ENCODE assay signal across 8 cellular contexts in genomic region chr11:3947084-3947483, GRCh38.
DNase-seq lines count a peak whose midpoint lies in the region; ATAC-seq and TF ChIP-seq lines count a peak whose summit lies in the region.

No MANE protein-coding gene starts in this region.

- no peaks in the 10 kb centered on the region for H3K27me3 ChIP-seq in spleen (replicated peaks in 1 of 7)

- 0 to 5% (median 0%) methylated on average over 1 of the region's 1 CpG for WGBS in spleen, 5 donors

- peak overlapping the region; percentile 71 to 94 (median 88) for H3K27ac ChIP-seq in spleen

- H3K36me3 ChIP-seq in spleen = no peaks in the 10 kb centered on the region

- ATAC-seq in HG03108 (IDR thresholded peaks at IDR 0.05; ENCODE audit: unreplicated experiment) (peak; percentile 80), HG03045 (IDR thresholded peaks at IDR 0.05; ENCODE audit: unreplicated experiment) (no peak)
- ATAC-seq in activated CD4-positive, CD25-positive, alpha-beta regulatory T cell treated with anti-CD3 and anti-CD28 coated beads, Interleukin-2, amount 50 U/mL, for 24 hours = peak; percentile 67 to 68

- H3K4me1 ChIP-seq in spleen = peaks cover 76 to 100% (median 96%) of the 10 kb centered on the region in 6 donors

- peak in 2 of 3 donors; percentile 26 to 42 for TF ChIP-seq POLR2A in spleen (IDR thresholded peaks at IDR 0.05)

- H3K9me3 ChIP-seq in spleen = no peaks in the 10 kb centered on the region

- peak overlapping the region in 4 of 8 donors; percentile 7 to 56 (median 13) for H3K4me3 ChIP-seq in spleen

- intact Hi-C loops in spleen (cut with DNase I; ENCODE audit: low total_unique reads) = loop anchor here (5.0 to 10.0 kb wide), 2 partner anchors 90 to 118 kb away; partner anchors contain the start of gene STIM1

- TF ChIP-seq CTCF in spleen (IDR thresholded peaks at IDR 0.05 in 8 of 11, conservative IDR thresholded peaks at IDR 0.05 in 3 of 11) = no peak

- DNase-seq in stimulated activated CD4-positive, alpha-beta T cell treated with anti-CD3 and anti-CD28 coated beads, Interleukin-15, amount 100 ng/mL, for 48 hours (ENCODE audit: low read depth in 2 of 2) = peak; percentile 20 to 22
- no peak for DNase-seq in stimulated activated CD4-positive, alpha-beta T cell treated with anti-CD3 and anti-CD28 coated beads, Interleukin-2, amount 100 ng/mL, for 24 hours
- DNase-seq in fibroblast of gingiva (ENCODE audit: low read depth) (peak; percentile 57), spleen (no peak), COLO668 (lab: John Stamatoyannopoulos, UW; ENCODE audit: unreplicated experiment) (no peak)

Comparison
In these comparisons a context has a peak if more than half of its experiments do, and no peak if none do; other contexts are left out.
1. DNase-seq: peak in stimulated activated CD4-positive, alpha-beta T cell treated with anti-CD3 and anti-CD28 coated beads, Interleukin-15, amount 100 ng/mL, for 48 hours (2 of 2) and fibroblast of gingiva (single experiment); none in stimulated activated CD4-positive, alpha-beta T cell treated with anti-CD3 and anti-CD28 coated beads, Interleukin-2, amount 100 ng/mL, for 24 hours (0 of 2), spleen (single experiment) and COLO668 (single experiment).